Comparison of ENCODE assay signal across 9 cellular contexts in the genomic region with DNA sequence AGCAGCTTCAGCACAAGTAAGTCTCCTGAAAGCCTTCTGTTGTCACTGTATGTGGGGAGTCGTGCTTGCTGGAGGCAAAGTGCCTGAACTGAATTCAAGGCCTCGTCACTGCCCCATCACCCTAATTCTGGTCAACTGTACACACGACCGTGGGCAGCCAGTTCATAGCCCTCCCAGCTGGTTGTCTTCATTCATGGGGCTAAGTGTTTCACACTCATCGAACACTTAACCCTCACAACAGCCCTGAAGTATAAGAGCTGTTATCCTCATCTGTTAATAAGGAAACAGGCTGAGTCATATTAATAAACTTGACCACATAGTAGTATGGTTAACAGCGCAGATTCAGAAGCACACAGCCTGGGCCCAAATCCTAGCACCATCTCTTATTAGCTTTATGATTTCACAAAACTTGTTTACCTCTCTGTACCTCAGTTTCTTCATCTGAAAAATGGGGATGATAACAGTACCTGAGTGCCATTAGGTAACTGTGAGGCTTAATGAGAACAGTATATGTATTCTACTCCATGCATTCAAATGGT.
DNase-seq lines count a peak whose midpoint lies in the region; ATAC-seq and TF ChIP-seq lines count a peak whose summit lies in the region.
"Had no signal": no experiment of that assay in that cellular context is flagged by ENCODE, and none has a peak within 500 bp of the region (broad histone marks: within the 10 kb centered on the region; RNA-seq: fewer than 3 reads in every experiment).

No MANE protein-coding gene starts in this region.

- H3K27ac ChIP-seq in right atrium auricular region (peak overlapping the region; percentile 64 to 75), skin epidermis (peak overlapping the region in 19 of 21 experiments; percentile 7 to 88 (median 63))

- no peaks in the 10 kb centered on the region for H3K9me3 Mint-ChIP-seq in activated CD8-positive, alpha-beta T cell treated with anti-CD3 and anti-CD28 coated beads, Interleukin-2, amount 10 ng/mL, durations not matched to agents 7 days and 5 days (ENCODE audit: insufficient read depth)

- no peaks in the 10 kb centered on the region for H3K9me3 ChIP-seq in right atrium auricular region

- no peak overlapping the region for H3K4me3 ChIP-seq in right atrium auricular region
- H3K4me3 ChIP-seq in skin epidermis = no peak overlapping the region

- H3K36me3 Mint-ChIP-seq in activated CD8-positive, alpha-beta T cell treated with anti-CD3 and anti-CD28 coated beads, Interleukin-2, amount 10 ng/mL, durations not matched to agents 7 days and 5 days (ENCODE audit: low read depth) = no peaks in the 10 kb centered on the region

- ATAC-seq in GM18520 (IDR thresholded peaks at IDR 0.05; ENCODE audit: unreplicated experiment) (peak; percentile 61), HG03025 (IDR thresholded peaks at IDR 0.05; ENCODE audit: low FRiP score, unreplicated experiment) (no peak)
- ATAC-seq in activated CD8-positive, alpha-beta T cell treated with anti-CD3 and anti-CD28 coated beads, Interleukin-2, amount 10 ng/mL, durations not matched to agents 7 days and 5 days = no peak

- POLR2A ChIA-PET in activated CD8-positive, alpha-beta T cell treated with anti-CD3 and anti-CD28 coated beads, Interleukin-2, amount 10 ng/mL, durations not matched to agents 7 days and 5 days (lab: Charles Lee) = interaction anchor here (0.5 kb wide), 1 partner anchor 173 kb away, joined by 4 read pairs; no protein-coding TSS in a partner anchor

- H3K27me3 Mint-ChIP-seq in activated CD8-positive, alpha-beta T cell treated with anti-CD3 and anti-CD28 coated beads, Interleukin-2, amount 10 ng/mL, durations not matched to agents 7 days and 5 days (ENCODE audit: low read depth) = peaks cover 2% of the 10 kb centered on the region

- peak; percentile 52 for DNase-seq in amniotic epithelial cell (ENCODE audit: low read depth)
- no peak for DNase-seq in right atrium auricular region (ENCODE audit: low spot score)
- no peak for DNase-seq in germinal center (ENCODE audit: low spot score)
- no peak for DNase-seq in activated CD8-positive, alpha-beta T cell treated with anti-CD3 and anti-CD28 coated beads, Interleukin-2, amount 10 ng/mL, durations not matched to agents 7 days and 5 days
- no peak for DNase-seq in NCI-H1930 (lab: John Stamatoyannopoulos, UW)
- DNase-seq: stimulated activated CD4-positive, alpha-beta T cell treated with anti-CD3 and anti-CD28 coated beads, Interleukin-12 subunit alpha, Interleukin-12 subunit beta, amount 100 ng/mL, for 4 hours had no signal

- peaks cover 0 to 14% of the 10 kb centered on the region in 2 donors for H3K4me1 ChIP-seq in right atrium auricular region

- no peak overlapping the region for H3K4me3 Mint-ChIP-seq in activated CD8-positive, alpha-beta T cell treated with anti-CD3 and anti-CD28 coated beads, Interleukin-2, amount 10 ng/mL, durations not matched to agents 7 days and 5 days

- H3K4me1 Mint-ChIP-seq in activated CD8-positive, alpha-beta T cell treated with anti-CD3 and anti-CD28 coated beads, Interleukin-2, amount 10 ng/mL, durations not matched to agents 7 days and 5 days (ENCODE audit: low read depth) = no peaks in the 10 kb centered on the region

- no peak for TF ChIP-seq CTCF in right atrium auricular region (IDR thresholded peaks at IDR 0.05)

- H3K27ac Mint-ChIP-seq in activated CD8-positive, alpha-beta T cell treated with anti-CD3 and anti-CD28 coated beads, Interleukin-2, amount 10 ng/mL, durations not matched to agents 7 days and 5 days = no peak overlapping the region

- H3K36me3 ChIP-seq in right atrium auricular region = peaks cover 4% of the 10 kb centered on the region

- no peaks in the 10 kb centered on the region for H3K27me3 ChIP-seq in right atrium auricular region

- CTCF ChIA-PET in activated CD8-positive, alpha-beta T cell treated with anti-CD3 and anti-CD28 coated beads, Interleukin-2, amount 10 ng/mL, durations not matched to agents 7 days and 5 days (lab: Charles Lee) = interaction anchor here (1.0 kb wide), 1 partner anchor 292 kb away, joined by 3 read pairs; no protein-coding TSS in a partner anchor
